In genomic region chr6:33740204-33740608, GRCh38 we compare ENCODE assay signal across 18 cellular contexts. TPM values are rescaled to one million over a fixed set of nuclear protein-coding genes. Genes with fewer than 3 reads are reported as not detected.
A peak's percentile ranks its signal among the peaks of the same experiment; 100 is the strongest.
DNase-seq lines count a peak whose midpoint lies in the region; ATAC-seq and TF ChIP-seq lines count a peak whose summit lies in the region.
"Had no signal": no experiment of that assay in that cellular context is flagged by ENCODE, and none has a peak within 500 bp of the region (broad histone marks: within the 10 kb centered on the region; RNA-seq: fewer than 3 reads in every experiment).

No MANE protein-coding gene starts in this region.

- DNase-seq in DMS 273 (lab: John Stamatoyannopoulos, UW; ENCODE audit: unreplicated experiment) = peak; percentile 79
- peak; percentile 60 for DNase-seq in SKM-1 (lab: John Stamatoyannopoulos, UW; ENCODE audit: unreplicated experiment)
- DNase-seq in foreskin fibroblast = peak; percentile 44 to 66
- DNase-seq in mesenchymal stem cell = peak; percentile 51
- no peak for DNase-seq in middle frontal gyrus (ENCODE audit: extremely low spot score, low spot score)
- DNase-seq in spleen = no peak
- DNase-seq: activated CD4-positive, alpha-beta memory T cell treated with anti-CD3 and anti-CD28 coated beads for 36 hours; activated naive CD8-positive, alpha-beta T cell treated with anti-CD3 and anti-CD28 coated beads, Interleukin-2, amount 10 ng/mL, durations not matched to agents 7 days and 5 days; activated T-cell treated with anti-CD3 and anti-CD28 coated beads, Interleukin-2, amount 50 U/mL, for 4 hours; effector CD4-positive, alpha-beta T cell; NCI-H187 treated with DMSO at 0.1 percent for 48 hours; retina; stimulated activated CD4-positive, alpha-beta T cell treated with anti-CD3 and anti-CD28 coated beads, Interleukin-4, amount 100 ng/mL, for 4 hours; thyroid gland had no signal

- no peak overlapping the region for H4K91ac ChIP-seq in mesenchymal stem cell (ENCODE audit: low read length)

- no peak overlapping the region for H2AK5ac ChIP-seq in mesenchymal stem cell (ENCODE audit: low read length, severe bottlenecking)

- no peak overlapping the region for H2BK15ac ChIP-seq in mesenchymal stem cell (ENCODE audit: low read depth, poor library complexity, severe bottlenecking)

- WGBS in mesenchymal stem cell = 83% methylated on average over 6 of the region's 6 CpGs
- WGBS in spleen, 5 donors = 39 to 80% (median 59%) methylated on average over 5 to 6 of the region's 6 CpGs

- no peak overlapping the region for H3K23ac ChIP-seq in mesenchymal stem cell (ENCODE audit: low read length in 2 of 2)

- no peaks in the 10 kb centered on the region for H3K9me3 ChIP-seq in mesenchymal stem cell (ENCODE audit: control insufficient read depth, low read length)
- H3K9me3 ChIP-seq in spleen = no peaks in the 10 kb centered on the region
- H3K9me3 ChIP-seq: thyroid gland had no signal

- ATAC-seq in GM18861 (IDR thresholded peaks at IDR 0.05; ENCODE audit: unreplicated experiment) = no peak
- ATAC-seq in GM21447 (IDR thresholded peaks at IDR 0.05; ENCODE audit: unreplicated experiment) = no peak
- ATAC-seq: activated T-cell treated with anti-CD3 and anti-CD28 coated beads, Interleukin-2, amount 50 U/mL, for 4 hours; SK-N-SH treated with all-trans-retinoic acid at 6 μM for 48 hours had no signal

- H3K27ac ChIP-seq in mesenchymal stem cell (ENCODE audit: low read length, poor library complexity, severe bottlenecking) (no peak overlapping the region), spleen (peak overlapping the region in 4 of 8 donors; percentile 13 to 65 (median 48))
- H3K27ac ChIP-seq: thyroid gland had no signal

- intact Hi-C loops in spleen (cut with DNase I; ENCODE audit: low total_unique reads) = no loop called here

- no peak overlapping the region for H4K8ac ChIP-seq in mesenchymal stem cell (ENCODE audit: low read length)

- TF ChIP-seq CTCF in foreskin fibroblast (IDR thresholded peaks at IDR 0.05; ENCODE audit: low read depth, low read length) (no peak), spleen (IDR thresholded peaks at IDR 0.05 in 8 of 11, conservative IDR thresholded peaks at IDR 0.05 in 3 of 11) (no peak)

- no peak overlapping the region for H2BK5ac ChIP-seq in mesenchymal stem cell (ENCODE audit: low read depth, low read length, poor library complexity, severe bottlenecking)

- no peak overlapping the region for H3K4me2 ChIP-seq in mesenchymal stem cell (ENCODE audit: low read length, poor library complexity, severe bottlenecking)

- no peak overlapping the region for H2BK120ac ChIP-seq in mesenchymal stem cell (ENCODE audit: low read depth, low read length)

- no peak overlapping the region for H2BK12ac ChIP-seq in mesenchymal stem cell (ENCODE audit: low read length in 2 of 2)

- no peak for TF ChIP-seq POLR2A in spleen (IDR thresholded peaks at IDR 0.05)

- no peak overlapping the region for H3K18ac ChIP-seq in mesenchymal stem cell (ENCODE audit: low read depth in 1 of 2, low read length in 2 of 2)

- no peak overlapping the region for H3K9ac ChIP-seq in mesenchymal stem cell (ENCODE audit: low read length)

- peaks cover 24% of the 10 kb centered on the region for H3K79me1 ChIP-seq in mesenchymal stem cell (replicated peaks; ENCODE audit: low read length, poor library complexity, severe bottlenecking)

- no peak overlapping the region for H3K4ac ChIP-seq in mesenchymal stem cell (ENCODE audit: low read depth in 1 of 2, low read length in 2 of 2)

- H3K27me3 ChIP-seq in mesenchymal stem cell (ENCODE audit: control insufficient read depth in 1 of 2, insufficient read depth in 1 of 2, low read length in 2 of 2) = peaks cover 0 to 58% of the 10 kb centered on the region in 2 experiments
- peaks cover 0 to 11% (median 0%) of the 10 kb centered on the region in 7 donors for H3K27me3 ChIP-seq in spleen (replicated peaks in 1 of 7)
- H3K27me3 ChIP-seq: thyroid gland had no signal

- H3K36me3 ChIP-seq in mesenchymal stem cell (ENCODE audit: control insufficient read depth in 1 of 2, insufficient read depth in 2 of 2, low read depth in 1 of 2, low read length in 2 of 2) = peaks cover 0 to 55% of the 10 kb centered on the region in 2 experiments
- peaks cover 0 to 4% (median 0%) of the 10 kb centered on the region in 6 donors for H3K36me3 ChIP-seq in spleen

- H3K4me3 ChIP-seq in foreskin fibroblast (ENCODE audit: low read depth in 1 of 2, low read length in 2 of 2) (no peak overlapping the region), mesenchymal stem cell (ENCODE audit: insufficient read depth in 1 of 2, low read depth in 1 of 2, low read length in 2 of 2) (no peak overlapping the region), spleen (no peak overlapping the region)
- H3K4me3 ChIP-seq: thyroid gland had no signal

- peaks cover 26% of the 10 kb centered on the region for H3K4me1 ChIP-seq in mesenchymal stem cell (ENCODE audit: control insufficient read depth, insufficient read depth, low read depth, low read length)
- peaks cover 0 to 45% (median 21%) of the 10 kb centered on the region in 6 donors for H3K4me1 ChIP-seq in spleen

- H2AFZ ChIP-seq in mesenchymal stem cell (ENCODE audit: low read depth, low read length) = no peak overlapping the region

- peak overlapping the region in 1 of 2 experiments; percentile 26 for H3K14ac ChIP-seq in mesenchymal stem cell (ENCODE audit: low read length in 2 of 2)

RNA-seq across cellular contexts. Expression of gene IP6K3, which starts 6.5 kb away (rescaled TPM):
- polyA plus RNA-seq in mesenchymal stem cell (2013, experiment 1 of 2) = 6.7 TPM
- polyA plus RNA-seq in mesenchymal stem cell (2013, experiment 2 of 2) = 6.5 TPM
- 1 to 10 TPM in 6 of 7 donors, under 1 TPM in 1; 0.70 to 5.8 (median 2.7) TPM for total RNA-seq in spleen
- under 1 TPM; 0.30 to 0.64 (median 0.36) TPM for polyA plus RNA-seq in spleen
- total RNA-seq: activated CD4-positive, alpha-beta memory T cell treated with anti-CD3 and anti-CD28 coated beads for 36 hours; activated naive CD8-positive, alpha-beta T cell treated with anti-CD3 and anti-CD28 coated beads, Interleukin-2, amount 10 ng/mL, durations not matched to agents 7 days and 5 days; activated T-cell treated with anti-CD3 and anti-CD28 coated beads, Interleukin-2, amount 50 U/mL, for 4 hours; HT-29 had no signal

RNA-seq across cellular contexts. Expression of gene UQCC2, which starts 28.7 kb away (rescaled TPM):
- polyA plus RNA-seq in mesenchymal stem cell (2013, experiment 1 of 2) = 101 TPM
- polyA plus RNA-seq in mesenchymal stem cell (2013, experiment 2 of 2) = 111 TPM
- 10 to 100 TPM in 6 of 7 donors, 1 to 10 TPM in 1; 8.7 to 34.8 (median 22.4) TPM for total RNA-seq in spleen
- polyA plus RNA-seq in spleen = 10 to 100 TPM; 58.7 to 77.0 (median 66.4) TPM

RNA-seq across cellular contexts. Expression of gene LEMD2, which starts 48.7 kb away (rescaled TPM):
- 37.2 TPM for polyA plus RNA-seq in mesenchymal stem cell (2013, experiment 1 of 2)
- 35.9 TPM for polyA plus RNA-seq in mesenchymal stem cell (2013, experiment 2 of 2)
- 10 to 100 TPM; 59.3 to 97.6 (median 71.6) TPM for total RNA-seq in spleen
- 10 to 100 TPM; 38.6 to 60.8 (median 50.6) TPM for polyA plus RNA-seq in spleen

Comparison
In these comparisons a context has a peak if more than half of its experiments do, and no peak if none do; other contexts are left out.
1. DNase-seq: peak in DMS 273 (single experiment), SKM-1 (single experiment), foreskin fibroblast (2 of 2) and mesenchymal stem cell (single experiment); none in middle frontal gyrus (single experiment) and spleen (single experiment).